ENCODE assay signal across 12 cellular contexts in the genomic region with DNA sequence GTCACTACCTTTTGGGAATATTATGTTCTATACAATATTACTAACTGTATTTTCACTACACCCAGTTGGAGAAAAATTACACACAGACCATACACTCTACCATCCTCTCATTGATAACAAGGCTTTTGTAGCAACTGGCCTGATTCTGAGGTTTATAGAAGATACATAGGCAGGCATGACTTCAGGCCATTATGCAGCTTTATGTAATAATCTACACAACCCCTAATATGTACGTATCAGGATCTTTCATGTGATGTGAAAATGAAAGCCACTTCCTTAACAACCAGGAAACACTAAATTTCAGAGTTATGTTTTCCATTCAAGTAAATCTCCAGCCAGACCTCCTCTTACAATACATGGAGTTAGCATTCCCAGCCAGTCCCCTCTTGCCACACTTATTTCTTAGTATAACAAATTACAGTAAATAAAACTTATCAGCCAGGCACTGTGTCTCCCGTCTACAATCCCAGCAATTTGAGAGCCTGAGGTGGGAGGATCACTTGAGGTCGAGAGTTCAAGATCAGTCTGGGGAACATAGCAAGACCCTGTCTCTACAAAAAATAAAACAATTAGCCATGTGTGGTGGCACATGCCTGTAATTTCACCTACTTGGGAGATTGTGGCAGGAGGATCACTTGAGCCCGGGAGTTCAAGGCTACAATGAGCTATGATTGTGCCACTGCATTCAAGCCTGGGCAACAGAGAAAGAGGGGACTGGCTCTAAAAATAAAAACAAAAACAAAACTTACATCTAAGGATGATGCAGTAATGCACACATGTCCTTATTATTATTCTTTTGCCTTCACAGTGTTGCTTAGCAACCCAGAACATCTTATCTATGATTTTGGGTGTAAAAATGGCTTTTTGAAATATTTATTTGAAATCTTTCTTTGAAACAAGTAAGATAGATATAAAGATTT. TPM values are rescaled to one million over a fixed set of nuclear protein-coding genes. Genes with fewer than 3 reads are reported as not detected.
DNase-seq lines count a peak whose midpoint lies in the region; ATAC-seq, FAIRE-seq and TF ChIP-seq lines count a peak whose summit lies in the region.
"Had no signal": no experiment of that assay in that cellular context is flagged by ENCODE, and none has a peak within 500 bp of the region (broad histone marks: within the 10 kb centered on the region; RNA-seq: fewer than 3 reads in every experiment).

No MANE protein-coding gene starts in this region.

- H3K36me3 ChIP-seq in OCI-LY7 (ENCODE audit: insufficient read depth, low read length) (no peaks in the 10 kb centered on the region), Caco-2 (ENCODE audit: control insufficient read depth, insufficient read depth, low read length) (no peaks in the 10 kb centered on the region)
- H3K36me3 ChIP-seq: colonic mucosa, Peyer's patch had no signal

- intact Hi-C loops in OCI-LY7 (cut with micrococcal nuclease; ENCODE audit: unreplicated experiment) (no loop called here), Caco-2 (cut with micrococcal nuclease; ENCODE audit: unreplicated experiment) (no loop called here)

- H3K9me3 Mint-ChIP-seq in Caco-2 (ENCODE audit: unreplicated experiment) = peaks cover 10% of the 10 kb centered on the region

- no peaks in the 10 kb centered on the region for H3K9me2 ChIP-seq in OCI-LY7 (ENCODE audit: insufficient read depth, low read length)

- H3K27me3 ChIP-seq in Caco-2 (replicated peaks; ENCODE audit: control insufficient read depth, insufficient read depth, low read length) = no peaks in the 10 kb centered on the region
- H3K27me3 ChIP-seq: colonic mucosa, Peyer's patch had no signal

- no peaks in the 10 kb centered on the region for H3K27me3 Mint-ChIP-seq in Caco-2 (ENCODE audit: insufficient read depth, unreplicated experiment)

- in situ Hi-C loops in GM13976 (cut with MboI; ENCODE audit: low sequenced_read_pairs, unreplicated experiment) = loop anchor here (25.0 kb wide), 1 partner anchor 1033 kb away; no protein-coding TSS in a partner anchor

- FAIRE-seq in D721Med (lab: Jason Lieb, UNC) (peak; percentile 69), islet of Langerhans (lab: Jason Lieb, UNC) (peak; percentile 5)

- no peak for TF ChIP-seq CTCF in D721Med (IDR thresholded peaks at IDR 0.05; ENCODE audit: insufficient read depth, missing control alignments)
- TF ChIP-seq CTCF in OCI-LY7 (conservative IDR thresholded peaks at IDR 0.05; ENCODE audit: low read length) = no peak
- TF ChIP-seq CTCF in GM13976 (IDR thresholded peaks at IDR 0.05; ENCODE audit: borderline replicate concordance, control extremely low read depth, extremely low read depth, insufficient read depth, missing control alignments) = no peak
- TF ChIP-seq CTCF in Caco-2 (IDR thresholded peaks at IDR 0.05; ENCODE audit: insufficient read depth in 1 of 2, low read depth in 1 of 2, low read length in 1 of 2, severe bottlenecking in 1 of 2, unreplicated experiment in 1 of 2) = no peak

- ATAC-seq in GM21786 (IDR thresholded peaks at IDR 0.05; ENCODE audit: unreplicated experiment) = peak; percentile 62
- ATAC-seq: sciatic nerve had no signal

- H3K4me2 ChIP-seq in OCI-LY7 (ENCODE audit: low read length) = peak overlapping the region; percentile 15; the same call in 1 of the 2 replicates

- no peaks in the 10 kb centered on the region for H3K79me2 ChIP-seq in OCI-LY7 (ENCODE audit: insufficient read depth, low read depth, low read length)

- H3K4me3 ChIP-seq in OCI-LY7 (ENCODE audit: low read depth, low read length, poor library complexity, severe bottlenecking) (no peak overlapping the region), Caco-2 (ENCODE audit: low read depth, low read length) (no peak overlapping the region)
- H3K4me3 ChIP-seq: colonic mucosa, Peyer's patch had no signal

- DNase-seq in D721Med (ENCODE audit: insufficient read length, low spot score) (no peak), OCI-LY7 (ENCODE audit: low spot score) (no peak), HT-29 (ENCODE audit: low spot score) (no peak), GM13976 (ENCODE audit: low spot score) (no peak), Caco-2 (no peak)
- DNase-seq: activated CD8-positive, alpha-beta memory T cell treated with anti-CD3 and anti-CD28 coated beads, Interleukin-2, amount 50 U/mL, for 48 hours; colonic mucosa; Peyer's patch had no signal

- H3K4me3 Mint-ChIP-seq in Caco-2 (ENCODE audit: unreplicated experiment) = no peak overlapping the region
- H3K4me3 Mint-ChIP-seq: immature natural killer cell had no signal

- no peaks in the 10 kb centered on the region for H3K36me3 Mint-ChIP-seq in Caco-2 (ENCODE audit: insufficient read depth, unreplicated experiment)

- H3K9me3 ChIP-seq in OCI-LY7 (ENCODE audit: low read length) (no peaks in the 10 kb centered on the region), Caco-2 (no peaks in the 10 kb centered on the region; the same call in 1 of the 2 replicates)
- H3K9me3 ChIP-seq: colonic mucosa, Peyer's patch had no signal

- CTCF ChIA-PET in OCI-LY7 (lab: Charles Lee; ENCODE audit: unreplicated experiment) = no interaction called here
- CTCF ChIA-PET in Caco-2 (lab: Charles Lee) = no interaction called here

- H3K27ac ChIP-seq in OCI-LY7 (ENCODE audit: low read depth, low read length, poor library complexity, severe bottlenecking) = no peak overlapping the region
- H3K27ac ChIP-seq: colonic mucosa, Peyer's patch had no signal

- H3K4me1 Mint-ChIP-seq in Caco-2 (ENCODE audit: low read depth, unreplicated experiment) = peaks cover 8% of the 10 kb centered on the region

- peak overlapping the region; percentile 89; the same call in 1 of the 2 replicates for H2AFZ ChIP-seq in OCI-LY7 (ENCODE audit: low read length)

- no TSS peak for BruUV-seq in OCI-LY7 (replicated peaks; lab: Mats Ljungman, UMichigan)
- BruUV-seq in Caco-2 (replicated peaks; lab: Mats Ljungman, UMichigan) = no TSS peak

- peaks cover 5% of the 10 kb centered on the region for H3K4me1 ChIP-seq in OCI-LY7 (ENCODE audit: insufficient read depth, low read length, poor library complexity, severe bottlenecking)
- no peaks in the 10 kb centered on the region for H3K4me1 ChIP-seq in Caco-2
- H3K4me1 ChIP-seq: colonic mucosa, Peyer's patch had no signal

- H3K27ac Mint-ChIP-seq in Caco-2 (ENCODE audit: unreplicated experiment) = no peak overlapping the region

- POLR2A ChIA-PET in OCI-LY7 (lab: Charles Lee) = interaction anchor here (0.7 to 0.9 kb wide), 3 partner anchors 9 to 1925 kb away, joined by 3 read pairs; no protein-coding TSS in a partner anchor
- POLR2A ChIA-PET in Caco-2 (lab: Charles Lee) = no interaction called here

- H4K20me1 ChIP-seq in OCI-LY7 (ENCODE audit: insufficient read depth, low read length) = no peaks in the 10 kb centered on the region

RNA-seq across cellular contexts. Expression of gene OSBPL8, which starts 10.4 kb away (rescaled TPM):
- total RNA-seq in OCI-LY7 (2014; rRNA removed; shearing (Covaris generic)) = 25.0 and 34.0 TPM in 2 replicates
- 57.0 and 61.3 TPM in 2 replicates for total RNA-seq in OCI-LY7 (2022)
- 49.1 and 51.0 TPM in 2 replicates for total RNA-seq in HT-29 (2014; rRNA removed; shearing (Covaris generic))
- 49.3 and 50.0 TPM in 2 replicates for total RNA-seq in Caco-2 (2022)
